ENCODE assay signal across 13 cellular contexts in genomic region chr1:116764466-116764896, GRCh38. TPM values are rescaled to one million over a fixed set of nuclear protein-coding genes. Genes with fewer than 3 reads are reported as not detected.
DNase-seq lines count a peak whose midpoint lies in the region; ATAC-seq and TF ChIP-seq lines count a peak whose summit lies in the region.
"Had no signal": no experiment of that assay in that cellular context is flagged by ENCODE, and none has a peak within 500 bp of the region (broad histone marks: within the 10 kb centered on the region; RNA-seq: fewer than 3 reads in every experiment).

No MANE protein-coding gene starts in this region.

- H3K4me3 ChIP-seq in MM.1S (ENCODE audit: low read length), result no peak overlapping the region; the same call in 1 of the 2 replicates
- no peak overlapping the region for H3K4me3 ChIP-seq in GM23248
- H3K4me3 ChIP-seq: right atrium auricular region, thyroid gland had no signal

- in situ Hi-C loops in GM23248 (cut with MboI), result no loop called here

- no peaks in the 10 kb centered on the region for H3K27me3 Mint-ChIP-seq in activated CD4-positive, alpha-beta T cell treated with anti-CD3 and anti-CD28 coated beads, Interleukin-2, amount 10 ng/mL, durations not matched to agents 7 days and 5 days
- no peaks in the 10 kb centered on the region for H3K27me3 Mint-ChIP-seq in central memory CD8-positive, alpha-beta T cell

- H3K79me2 ChIP-seq in MM.1S (ENCODE audit: low read length) (no peaks in the 10 kb centered on the region), GM23248 (ENCODE audit: insufficient read depth) (no peaks in the 10 kb centered on the region)

- H3K4me1 Mint-ChIP-seq in activated CD4-positive, alpha-beta T cell treated with anti-CD3 and anti-CD28 coated beads, Interleukin-2, amount 10 ng/mL, durations not matched to agents 7 days and 5 days, result peaks cover 96% of the 10 kb centered on the region
- peaks cover 95% of the 10 kb centered on the region for H3K4me1 Mint-ChIP-seq in central memory CD8-positive, alpha-beta T cell
- H3K4me1 Mint-ChIP-seq in stimulated activated effector memory CD8-positive, alpha-beta T cell treated with anti-CD3 and anti-CD28 coated beads, Interleukin-12 subunit alpha, Interleukin-12 subunit beta, amount 100 ng/mL, for 72 hours, result peaks cover 97% of the 10 kb centered on the region

- POLR2A ChIA-PET in activated CD4-positive, alpha-beta T cell treated with anti-CD3 and anti-CD28 coated beads, Interleukin-2, amount 10 ng/mL, durations not matched to agents 7 days and 5 days (lab: Charles Lee), result interaction anchor here (0.7 to 4.8 kb wide), 9 partner anchors 9 to 292 kb away, joined by 3 to 46 read pairs (median 8); partner anchors contain the start of gene CD2

- TF ChIP-seq CTCF in MM.1S (IDR thresholded peaks at IDR 0.05; ENCODE audit: low read length), result no peak

- no peaks in the 10 kb centered on the region for H3K9me3 Mint-ChIP-seq in activated CD4-positive, alpha-beta T cell treated with anti-CD3 and anti-CD28 coated beads, Interleukin-2, amount 10 ng/mL, durations not matched to agents 7 days and 5 days
- no peaks in the 10 kb centered on the region for H3K9me3 Mint-ChIP-seq in central memory CD8-positive, alpha-beta T cell
- no peaks in the 10 kb centered on the region for H3K9me3 Mint-ChIP-seq in stimulated activated effector memory CD8-positive, alpha-beta T cell treated with anti-CD3 and anti-CD28 coated beads, Interleukin-12 subunit alpha, Interleukin-12 subunit beta, amount 100 ng/mL, for 72 hours

- 86 to 93% methylated on average over 5 of the region's 5 CpGs for WGBS in GM23248 (ENCODE audit: low coverage in 1 of 2, low lambda C conversion rate in 2 of 2, missing lambda C conversion rate in 2 of 2), 2 experiments

- peaks cover 57% of the 10 kb centered on the region for H3K4me1 ChIP-seq in MM.1S (ENCODE audit: low read length)
- H3K4me1 ChIP-seq in GM23248 (ENCODE audit: insufficient read depth), result no peaks in the 10 kb centered on the region
- H3K4me1 ChIP-seq: right atrium auricular region, thyroid gland had no signal

- CTCF ChIA-PET in activated CD4-positive, alpha-beta T cell treated with anti-CD3 and anti-CD28 coated beads, Interleukin-2, amount 10 ng/mL, durations not matched to agents 7 days and 5 days (lab: Charles Lee), result interaction anchor here (0.7 to 8.2 kb wide), 24 partner anchors 8 to 293 kb away, joined by 3 to 65 read pairs (median 5); partner anchors contain the start of gene CD2

- H3F3A ChIP-seq in MM.1S (ENCODE audit: insufficient read depth, low read length) (peaks cover 28% of the 10 kb centered on the region), GM23248 (ENCODE audit: insufficient read depth) (no peaks in the 10 kb centered on the region)

- H3K4me2 ChIP-seq in MM.1S (ENCODE audit: low read depth, low read length), result peak overlapping the region; percentile 66
- no peak overlapping the region for H3K4me2 ChIP-seq in GM23248 (ENCODE audit: unreplicated experiment)

- no peaks in the 10 kb centered on the region for H3K9me3 ChIP-seq in MM.1S (replicated peaks; ENCODE audit: insufficient read depth, low read length)
- no peaks in the 10 kb centered on the region for H3K9me3 ChIP-seq in GM23248 (ENCODE audit: low read depth)
- H3K9me3 ChIP-seq: thyroid gland had no signal

- no peaks in the 10 kb centered on the region for H3K27me3 ChIP-seq in MM.1S (replicated peaks; ENCODE audit: insufficient read depth, low read length)
- no peaks in the 10 kb centered on the region for H3K27me3 ChIP-seq in GM23248 (replicated peaks; ENCODE audit: insufficient read depth)
- H3K27me3 ChIP-seq: right atrium auricular region, thyroid gland had no signal

- no peak overlapping the region for H2AFZ ChIP-seq in MM.1S (ENCODE audit: low read length)
- H2AFZ ChIP-seq in GM23248, result no peak overlapping the region

- H3K36me3 ChIP-seq in MM.1S (replicated peaks; ENCODE audit: insufficient read depth, low read length) (no peaks in the 10 kb centered on the region), GM23248 (ENCODE audit: low read depth) (no peaks in the 10 kb centered on the region)
- H3K36me3 ChIP-seq: right atrium auricular region, thyroid gland had no signal

- no peaks in the 10 kb centered on the region for H4K20me1 ChIP-seq in MM.1S (ENCODE audit: insufficient read depth, low read length)
- no peaks in the 10 kb centered on the region for H4K20me1 ChIP-seq in GM23248 (ENCODE audit: insufficient read depth)

- H3K9me2 ChIP-seq in MM.1S (replicated peaks; ENCODE audit: insufficient read depth, low read length) (no peaks in the 10 kb centered on the region), GM23248 (ENCODE audit: insufficient read depth) (no peaks in the 10 kb centered on the region)

- peak; percentile 45 for ATAC-seq in central memory CD8-positive, alpha-beta T cell (replicated peaks; ENCODE audit: extremely low read depth, poor library complexity, severe bottlenecking)
- ATAC-seq in stimulated activated effector memory CD8-positive, alpha-beta T cell treated with anti-CD3 and anti-CD28 coated beads, Interleukin-12 subunit alpha, Interleukin-12 subunit beta, amount 100 ng/mL, for 72 hours, result peak; percentile 56
- ATAC-seq in esophagus mucosa, result no peak

- H3K27ac ChIP-seq in MM.1S (ENCODE audit: low read length) (peak overlapping the region; percentile 97), GM23248 (no peak overlapping the region)
- H3K27ac ChIP-seq: right atrium auricular region, thyroid gland had no signal

- DNase-seq in MM.1S (peak; percentile 73), islet precursor cell (no peak), GM23248 (no peak)
- peak; percentile 62 for DNase-seq in activated CD4-positive, alpha-beta T cell treated with anti-CD3 and anti-CD28 coated beads, Interleukin-2, amount 10 ng/mL, durations not matched to agents 7 days and 5 days
- no peak for DNase-seq in central memory CD8-positive, alpha-beta T cell (ENCODE audit: low spot score in 2 of 2)
- DNase-seq in stimulated activated effector memory CD8-positive, alpha-beta T cell treated with anti-CD3 and anti-CD28 coated beads, Interleukin-12 subunit alpha, Interleukin-12 subunit beta, amount 100 ng/mL, for 72 hours (ENCODE audit: low spot score in 2 of 2), result peak in 1 of 2 donors; percentile 84
- DNase-seq: COR-L47, NCI-H446 had no signal

- H3K27ac Mint-ChIP-seq in activated CD4-positive, alpha-beta T cell treated with anti-CD3 and anti-CD28 coated beads, Interleukin-2, amount 10 ng/mL, durations not matched to agents 7 days and 5 days, result peak overlapping the region; percentile 96
- H3K27ac Mint-ChIP-seq in central memory CD8-positive, alpha-beta T cell (ENCODE audit: low read depth), result peak overlapping the region; percentile 98
- H3K27ac Mint-ChIP-seq in stimulated activated effector memory CD8-positive, alpha-beta T cell treated with anti-CD3 and anti-CD28 coated beads, Interleukin-12 subunit alpha, Interleukin-12 subunit beta, amount 100 ng/mL, for 72 hours, result peak overlapping the region; percentile 99

- peak overlapping the region; percentile 65 for H3K4me3 Mint-ChIP-seq in activated CD4-positive, alpha-beta T cell treated with anti-CD3 and anti-CD28 coated beads, Interleukin-2, amount 10 ng/mL, durations not matched to agents 7 days and 5 days
- H3K4me3 Mint-ChIP-seq in central memory CD8-positive, alpha-beta T cell, result peak overlapping the region; percentile 96
- H3K4me3 Mint-ChIP-seq in stimulated activated effector memory CD8-positive, alpha-beta T cell treated with anti-CD3 and anti-CD28 coated beads, Interleukin-12 subunit alpha, Interleukin-12 subunit beta, amount 100 ng/mL, for 72 hours, result peak overlapping the region; percentile 93

- peaks cover 99% of the 10 kb centered on the region for H3K36me3 Mint-ChIP-seq in activated CD4-positive, alpha-beta T cell treated with anti-CD3 and anti-CD28 coated beads, Interleukin-2, amount 10 ng/mL, durations not matched to agents 7 days and 5 days (ENCODE audit: low read depth)
- peaks cover 95% of the 10 kb centered on the region for H3K36me3 Mint-ChIP-seq in central memory CD8-positive, alpha-beta T cell (ENCODE audit: insufficient read depth)
- peaks cover 100% of the 10 kb centered on the region for H3K36me3 Mint-ChIP-seq in stimulated activated effector memory CD8-positive, alpha-beta T cell treated with anti-CD3 and anti-CD28 coated beads, Interleukin-12 subunit alpha, Interleukin-12 subunit beta, amount 100 ng/mL, for 72 hours

- peak overlapping the region; percentile 35; the same call in 1 of the 2 replicates for H3K9ac ChIP-seq in MM.1S (ENCODE audit: low read length)
- no peak overlapping the region for H3K9ac ChIP-seq in GM23248

RNA-seq across cellular contexts. Expression of gene CD2, which starts 10.3 kb away (rescaled TPM):
- total RNA-seq in activated CD4-positive, alpha-beta T cell treated with anti-CD3 and anti-CD28 coated beads, Interleukin-2, amount 10 ng/mL, durations not matched to agents 7 days and 5 days, result 100 to 1,000 TPM; 206 to 258 TPM
- 1.3 TPM for total RNA-seq in esophagus mucosa
- total RNA-seq in GM23248 (2014; rRNA removed; shearing (Covaris generic)), result not detected in 2 replicates
- not detected in 2 replicates for polyA plus RNA-seq in GM23248 (2016; fragmentation: Nextera tagmentation; extraction: Ambion mirVana)
- total RNA-seq: endothelial cell of umbilical vein, RPMI7951 had no signal
- polyA plus RNA-seq: endothelial cell of umbilical vein had no signal

Comparison
In these comparisons a context has a peak if more than half of its experiments do, and no peak if none do; other contexts are left out.
1. DNase-seq: peak in MM.1S (single experiment) and activated CD4-positive, alpha-beta T cell treated with anti-CD3 and anti-CD28 coated beads, Interleukin-2, amount 10 ng/mL, durations not matched to agents 7 days and 5 days (single experiment); none in central memory CD8-positive, alpha-beta T cell (0 of 2), islet precursor cell (single experiment) and GM23248 (single experiment).
2. RNA of gene CD2, which starts 10.3 kb away (total RNA-seq): 206 to 258 TPM in activated CD4-positive, alpha-beta T cell treated with anti-CD3 and anti-CD28 coated beads, Interleukin-2, amount 10 ng/mL, durations not matched to agents 7 days and 5 days; 1.3 TPM in esophagus mucosa (single experiment) and not detected in GM23248; every median in the first group is over 10 times any median in the second.
3. Peak in every context shown above with its lines, with median percentiles within 50 percentile points of each other: H3K27ac Mint-ChIP-seq and H3K4me3 Mint-ChIP-seq.